Comparison of ENCODE assay signal across 1 cellular context in the genomic region with DNA sequence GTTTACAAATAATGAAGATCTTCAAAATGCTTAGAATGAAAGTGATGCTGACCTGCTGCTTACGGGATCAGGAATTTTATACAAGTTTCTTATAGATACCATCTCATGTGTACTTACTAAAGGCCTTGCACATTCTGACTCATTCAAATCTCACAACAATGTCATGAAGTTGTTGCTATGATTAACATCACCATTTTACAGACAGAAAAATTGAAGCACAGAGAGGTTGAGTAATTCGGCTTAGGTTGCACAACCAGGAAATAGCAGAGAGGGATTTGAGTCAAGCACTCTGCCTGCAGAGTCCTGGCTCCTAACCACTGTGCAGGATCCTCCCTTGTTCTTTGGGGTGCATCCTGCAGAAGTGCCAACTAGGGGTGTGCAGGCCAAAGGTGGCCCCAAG.
TF ChIP-seq lines count a peak whose summit lies in the region.

No MANE protein-coding gene starts in this region.

TF ChIP-seq in A549, 52 proteins besides CTCF, POLR2A, EP300 and RAD21 (continued from another document):
- peak; percentile 36; the same call in 1 of the 2 replicates for TF ChIP-seq MAX (IDR thresholded peaks at IDR 0.05)
- TF ChIP-seq JUN (IDR thresholded peaks at IDR 0.05), result peak; percentile 24 to 52; a peak in 3 of 5 replicates
